In the genomic region with DNA sequence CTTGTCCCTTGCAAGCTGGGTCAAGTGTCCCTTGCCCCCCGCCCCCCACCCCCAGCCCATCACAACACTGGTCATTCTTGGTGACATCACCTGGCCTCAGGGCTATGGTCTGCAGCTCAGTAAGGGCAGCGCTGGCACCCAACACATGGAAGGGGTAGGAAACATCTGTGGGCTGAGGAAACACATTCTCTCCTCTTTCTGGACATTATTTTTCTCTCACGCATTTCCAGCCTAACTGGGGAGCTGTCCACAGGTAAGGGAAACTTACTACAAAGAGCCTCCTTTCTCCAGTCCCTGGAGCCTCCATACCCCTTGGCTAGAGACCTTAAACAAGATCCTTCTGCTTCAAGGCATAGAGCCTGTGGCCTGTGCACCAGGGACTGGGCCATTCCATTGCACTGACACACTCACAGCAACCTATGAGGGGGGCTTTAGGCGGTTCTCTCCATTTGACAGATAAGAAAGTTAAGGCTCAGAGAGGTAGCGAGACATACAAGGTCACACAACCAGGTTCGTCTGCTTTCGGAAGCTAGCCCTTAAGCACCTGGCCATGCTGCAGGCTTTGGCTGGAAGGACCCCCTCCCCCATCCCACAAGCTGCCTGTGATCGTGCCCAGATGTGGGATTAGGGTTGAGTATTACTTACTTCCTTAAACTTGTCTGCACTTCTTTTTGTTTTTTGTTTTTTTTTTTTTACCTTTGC, we compare ENCODE assay signal across 1 cellular context.
TF ChIP-seq lines count a peak whose summit lies in the region.

No MANE protein-coding gene starts in this region.

TF ChIP-seq in H1, 55 proteins besides CTCF, POLR2A, EP300 and RAD21:
- TF ChIP-seq SAP30 (IDR thresholded peaks at IDR 0.05; ENCODE audit: insufficient read depth, insufficient replicate concordance, low read length) (no peak), GTF2F1 (IDR thresholded peaks at IDR 0.05; ENCODE audit: borderline replicate concordance, low read depth, low read length) (no peak), HDAC6 (IDR thresholded peaks at IDR 0.05; ENCODE audit: low read depth, low read length) (no peak), SIX5 (IDR thresholded peaks at IDR 0.05; ENCODE audit: low read depth, low read length) (no peak), SP4 (IDR thresholded peaks at IDR 0.05; ENCODE audit: low read length) (no peak), CHD1 (IDR thresholded peaks at IDR 0.05; ENCODE audit: low read depth, low read length) (no peak), TCF12 (IDR thresholded peaks at IDR 0.05; ENCODE audit: low read depth, low read length) (no peak), GABPA (IDR thresholded peaks at IDR 0.05; ENCODE audit: borderline replicate concordance, insufficient read depth, low read length) (no peak), TEAD4 (IDR thresholded peaks at IDR 0.05; ENCODE audit: low read depth, low read length) (no peak), FOSL1 (IDR thresholded peaks at IDR 0.05; ENCODE audit: insufficient read depth, low read depth, low read length) (no peak), JUN (IDR thresholded peaks at IDR 0.05; ENCODE audit: low read depth, low read length) (no peak), BACH1 (IDR thresholded peaks at IDR 0.05; ENCODE audit: low read length) (no peak), RXRA (IDR thresholded peaks at IDR 0.05; ENCODE audit: insufficient read depth, low read depth, low read length) (no peak)
- TF ChIP-seq, protein P1, sequence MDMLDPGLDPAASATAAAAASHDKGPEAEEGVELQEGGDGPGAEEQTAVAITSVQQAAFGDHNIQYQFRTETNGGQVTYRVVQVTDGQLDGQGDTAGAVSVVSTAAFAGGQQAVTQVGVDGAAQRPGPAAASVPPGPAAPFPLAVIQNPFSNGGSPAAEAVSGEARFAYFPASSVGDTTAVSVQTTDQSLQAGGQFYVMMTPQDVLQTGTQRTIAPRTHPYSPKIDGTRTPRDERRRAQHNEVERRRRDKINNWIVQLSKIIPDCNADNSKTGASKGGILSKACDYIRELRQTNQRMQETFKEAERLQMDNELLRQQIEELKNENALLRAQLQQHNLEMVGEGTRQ (IDR thresholded peaks at IDR 0.05; ENCODE audit: low read length) = no peak
